8 cellular contexts compared by ENCODE assay signal in genomic region chr1:234842726-234843641, GRCh38.
DNase-seq lines count a peak whose midpoint lies in the region; ATAC-seq and TF ChIP-seq lines count a peak whose summit lies in the region.

No MANE protein-coding gene starts in this region.

- dilution Hi-C loops in mammary epithelial cell (cut with HindIII; ENCODE audit: low sequenced_read_pairs): no loop called here

- H3K9ac ChIP-seq in mammary epithelial cell (ENCODE audit: insufficient read depth, low read length): no peak overlapping the region

- H3K4me3 ChIP-seq in WERI-Rb-1 (ENCODE audit: low read depth, low read length): no peak overlapping the region
- no peak overlapping the region for H3K4me3 ChIP-seq in choroid plexus epithelial cell (ENCODE audit: low read depth, low read length)
- H3K4me3 ChIP-seq in mammary epithelial cell (replicated peaks in 1 of 3; ENCODE audit: insufficient read depth in 1 of 3, low read depth in 2 of 3, low read length in 3 of 3): no peak overlapping the region

- BruUV-seq in mammary epithelial cell (replicated peaks; lab: Mats Ljungman, UMichigan): no TSS peak

- H3K9me3 ChIP-seq in WERI-Rb-1 (ENCODE audit: severe bottlenecking): peaks cover 11% of the 10 kb centered on the region
- H3K9me3 ChIP-seq in mammary epithelial cell (replicated peaks; ENCODE audit: insufficient read depth, low read length): no peaks in the 10 kb centered on the region

- H3K36me3 ChIP-seq in WERI-Rb-1 (no peaks in the 10 kb centered on the region), mammary epithelial cell (ENCODE audit: insufficient read depth, low read length) (no peaks in the 10 kb centered on the region)

- intact Hi-C loops in mammary epithelial cell (cut with micrococcal nuclease): no loop called here

- TF ChIP-seq CTCF in WERI-Rb-1 (IDR thresholded peaks at IDR 0.05; ENCODE audit: low read depth, low read length) (no peak), choroid plexus epithelial cell (conservative IDR thresholded peaks at IDR 0.05; ENCODE audit: low read depth, low read length) (no peak), mammary epithelial cell (conservative IDR thresholded peaks at IDR 0.05 in 1 of 2, IDR thresholded peaks at IDR 0.05 in 1 of 2; ENCODE audit: extremely low read depth in 1 of 2, insufficient read depth in 1 of 2, low read depth in 1 of 2, low read length in 2 of 2) (no peak)

- in situ Hi-C loops in mammary epithelial cell (cut with MboI; ENCODE audit: low sequenced_read_pairs in 2 of 2): loop anchor here in 1 of 2 donors (25.0 kb wide), 1 partner anchor 106 kb away; no protein-coding TSS in a partner anchor

- H2AFZ ChIP-seq in mammary epithelial cell (ENCODE audit: low read depth, low read length): no peak overlapping the region

- no peaks in the 10 kb centered on the region for H4K20me1 ChIP-seq in mammary epithelial cell (ENCODE audit: insufficient read depth, low read length)

- over 99% methylated on average over 11 of the region's 12 CpGs for WGBS in mammary epithelial cell (ENCODE audit: low coverage, missing lambda C conversion rate)

- H3K4me1 ChIP-seq in mammary epithelial cell (ENCODE audit: insufficient read depth, low read length): peaks cover 3% of the 10 kb centered on the region

- DNase-seq in WERI-Rb-1 (peak; percentile 36), choroid plexus epithelial cell (ENCODE audit: low read depth) (peak; percentile 34), HK-2 (ENCODE audit: unreplicated experiment) (no peak), mammary epithelial cell (no peak), NCI-H2171 treated with DMSO at 0.1 percent for 48 hours (lab: John Stamatoyannopoulos, UW) (no peak)
- peak; percentile 76 for DNase-seq in stimulated activated CD4-positive, alpha-beta T cell treated with anti-CD3 and anti-CD28 coated beads, Interleukin-4, amount 100 ng/mL, for 1 hour

- ATAC-seq in GM18870 (IDR thresholded peaks at IDR 0.05; ENCODE audit: unreplicated experiment) (peak; percentile 81), HG02938 (IDR thresholded peaks at IDR 0.05; ENCODE audit: unreplicated experiment) (peak; percentile 76)

- H3K4me2 ChIP-seq in mammary epithelial cell (ENCODE audit: insufficient read depth, low read depth, low read length): no peak overlapping the region

- H3K79me2 ChIP-seq in mammary epithelial cell (ENCODE audit: insufficient read depth, low read length): no peaks in the 10 kb centered on the region

- H3K27ac ChIP-seq in WERI-Rb-1 (no peak overlapping the region), mammary epithelial cell (ENCODE audit: insufficient read depth, low read depth, low read length) (no peak overlapping the region)

- CTCF ChIA-PET in mammary epithelial cell (lab: Charles Lee; ENCODE audit: low non-redundant PET): no interaction called here

- H3K27me3 ChIP-seq in WERI-Rb-1 (ENCODE audit: insufficient read depth, low read depth, severe bottlenecking) (no peaks in the 10 kb centered on the region), mammary epithelial cell (ENCODE audit: insufficient read depth, low read length) (no peaks in the 10 kb centered on the region)

Comparison
In these comparisons a context has a peak if more than half of its experiments do, and no peak if none do; other contexts are left out.
1. DNase-seq: peak in WERI-Rb-1 (single experiment), choroid plexus epithelial cell (single experiment) and stimulated activated CD4-positive, alpha-beta T cell treated with anti-CD3 and anti-CD28 coated beads, Interleukin-4, amount 100 ng/mL, for 1 hour (single experiment); none in HK-2 (single experiment), mammary epithelial cell (single experiment) and NCI-H2171 treated with DMSO at 0.1 percent for 48 hours (single experiment).